ENCODE assay signal across 18 cellular contexts in genomic region chr3:124858275-124858674, GRCh38. TPM values are rescaled to one million over a fixed set of nuclear protein-coding genes. Genes with fewer than 3 reads are reported as not detected.
DNase-seq lines count a peak whose midpoint lies in the region; ATAC-seq and TF ChIP-seq lines count a peak whose summit lies in the region.
"Had no signal": no experiment of that assay in that cellular context is flagged by ENCODE, and none has a peak within 500 bp of the region (broad histone marks: within the 10 kb centered on the region; RNA-seq: fewer than 3 reads in every experiment).

No MANE protein-coding gene starts in this region.

- peaks cover 62% of the 10 kb centered on the region for H3K79me2 ChIP-seq in osteoblast (ENCODE audit: insufficient read depth, low read length)

- H3K4me3 Mint-ChIP-seq in T-helper 17 cell = no peak overlapping the region
- H3K4me3 Mint-ChIP-seq: activated CD8-positive, alpha-beta T cell treated with anti-CD3 and anti-CD28 coated beads, Interleukin-2, amount 10 ng/mL, durations not matched to agents 7 days and 5 days had no signal

- no peaks in the 10 kb centered on the region for H4K20me1 ChIP-seq in osteoblast (ENCODE audit: insufficient read depth, low read length)

- ATAC-seq in T-helper 17 cell (no peak), HG03280 (IDR thresholded peaks at IDR 0.05; ENCODE audit: unreplicated experiment) (no peak)
- ATAC-seq: activated CD8-positive, alpha-beta T cell treated with anti-CD3 and anti-CD28 coated beads, Interleukin-2, amount 10 ng/mL, durations not matched to agents 7 days and 5 days had no signal

- no peaks in the 10 kb centered on the region for H3K9me3 ChIP-seq in osteoblast (ENCODE audit: low read depth, low read length)
- no peaks in the 10 kb centered on the region for H3K9me3 ChIP-seq in T-helper 17 cell (ENCODE audit: control insufficient read depth, low read length, poor library complexity, severe bottlenecking)
- no peaks in the 10 kb centered on the region for H3K9me3 ChIP-seq in SJCRH30 (replicated peaks)
- H3K9me3 ChIP-seq: BE2C, pancreas, tibial nerve had no signal

- H3K27me3 Mint-ChIP-seq in T-helper 17 cell = peaks cover 35% of the 10 kb centered on the region

- H3K4me3 ChIP-seq in osteoblast (ENCODE audit: insufficient read depth, low read length) (no peak overlapping the region), SJCRH30 (no peak overlapping the region)
- H3K4me3 ChIP-seq: pancreas, tibial nerve had no signal

- peak; percentile 44 for DNase-seq in AG08395 (ENCODE audit: low spot score)
- peak; percentile 30 for DNase-seq in NCI-H226
- DNase-seq in dedifferentiated amniotic fluid mesenchymal stem cell (ENCODE audit: extremely low spot score) = peak; percentile 45
- DNase-seq in osteoblast (ENCODE audit: insufficient read length, low spot score, missing footprints) = no peak
- no peak for DNase-seq in T-helper 17 cell
- no peak for DNase-seq in SJCRH30
- DNase-seq in SHP77 (lab: John Stamatoyannopoulos, UW) = no peak
- DNase-seq: activated CD8-positive, alpha-beta T cell treated with anti-CD3 and anti-CD28 coated beads, Interleukin-2, amount 10 ng/mL, durations not matched to agents 7 days and 5 days; activated effector memory CD4-positive, alpha-beta T cell treated with Interleukin-2 at 50 U/mL for 16 hours; BE2C; midbrain; MM.1S; NCI-H2081; NCI-H748 treated with DMSO at 0.1 percent for 48 hours; pancreas; stimulated activated CD4-positive, alpha-beta T cell treated with anti-CD3 and anti-CD28 coated beads, Interleukin-15, amount 100 ng/mL, for 24 hours had no signal

- H3K4me1 ChIP-seq in osteoblast (ENCODE audit: insufficient read depth, low read length) = peaks cover 40% of the 10 kb centered on the region
- H3K4me1 ChIP-seq in SJCRH30 = peaks cover 15% of the 10 kb centered on the region

- no peak overlapping the region for H2AFZ ChIP-seq in osteoblast (ENCODE audit: low read length)

- peaks cover 2% of the 10 kb centered on the region for H3K36me3 Mint-ChIP-seq in T-helper 17 cell (ENCODE audit: low read depth)

- no peaks in the 10 kb centered on the region for H3K4me1 Mint-ChIP-seq in T-helper 17 cell

- no peak for TF ChIP-seq CTCF in osteoblast (IDR thresholded peaks at IDR 0.05; ENCODE audit: extremely low read depth, low read depth, low read length)

- H3K36me3 ChIP-seq in osteoblast (ENCODE audit: insufficient read depth, low read length) (peaks cover 25% of the 10 kb centered on the region), SJCRH30 (peaks cover 29% of the 10 kb centered on the region)
- H3K36me3 ChIP-seq: pancreas had no signal

- H3K27ac Mint-ChIP-seq in T-helper 17 cell = no peak overlapping the region
- H3K27ac Mint-ChIP-seq: activated CD8-positive, alpha-beta T cell treated with anti-CD3 and anti-CD28 coated beads, Interleukin-2, amount 10 ng/mL, durations not matched to agents 7 days and 5 days had no signal

- no peaks in the 10 kb centered on the region for H3K27me3 ChIP-seq in osteoblast (ENCODE audit: insufficient read depth, low read length)
- H3K27me3 ChIP-seq in SJCRH30 = no peaks in the 10 kb centered on the region
- H3K27me3 ChIP-seq: BE2C, pancreas, tibial nerve had no signal

- H3K27ac ChIP-seq in osteoblast (ENCODE audit: low read depth, low read length) (peak overlapping the region; percentile 80), SJCRH30 (no peak overlapping the region)

- peak overlapping the region; percentile 15 for H3K4me2 ChIP-seq in osteoblast (ENCODE audit: insufficient read depth, low read length)

RNA-seq across cellular contexts. Expression of gene ITGB5, which starts 28.9 kb away (rescaled TPM):
- total RNA-seq in osteoblast (400 and 433 TPM in 2 replicates), T-helper 17 cell (10 to 100 TPM in 1 of 2 donors, 1 to 10 TPM in 1; 3.1 to 61.3 TPM)
- total RNA-seq in SJCRH30 (2014; rRNA removed; shearing (Covaris generic)) = 85.3 and 105 TPM in 2 replicates
- total RNA-seq: activated CD8-positive, alpha-beta T cell treated with anti-CD3 and anti-CD28 coated beads, Interleukin-2, amount 10 ng/mL, durations not matched to agents 7 days and 5 days had no signal

Comparison
In these comparisons a context has a peak if more than half of its experiments do, and no peak if none do; other contexts are left out.
1. DNase-seq: peak in AG08395 (single experiment), NCI-H226 (single experiment) and dedifferentiated amniotic fluid mesenchymal stem cell (single experiment); none in osteoblast (single experiment), T-helper 17 cell (0 of 3), SJCRH30 (0 of 2) and SHP77 (0 of 2).